ENCODE assay signal across 1 cellular context in genomic region chr3:58009026-58009748, GRCh38.
TF ChIP-seq lines count a peak whose summit lies in the region.

No MANE protein-coding gene starts in this region.

TF ChIP-seq in GM23338, 12 proteins besides CTCF, POLR2A, EP300 and RAD21 (continued from another document):
- TF ChIP-seq ZNF462 (CRISPR knock-in tag; IDR thresholded peaks at IDR 0.05) (no peak), EZH2phosphoT487 (IDR thresholded peaks at IDR 0.05; ENCODE audit: unreplicated experiment) (no peak)
TF ChIP-seq in GM23338: peak in this region for 0.
